Comparison of ENCODE assay signal across 12 cellular contexts in genomic region chr19:14552008-14552364, GRCh38. TPM values are rescaled to one million over a fixed set of nuclear protein-coding genes. Genes with fewer than 3 reads are reported as not detected.
DNase-seq lines count a peak whose midpoint lies in the region; ATAC-seq and TF ChIP-seq lines count a peak whose summit lies in the region.
"Not testable (repeated sequence)": the region's sequence is repeated elsewhere in the genome, so short reads cannot be mapped to it uniquely, and the experiment has no call there.
"Had no signal": no experiment of that assay in that cellular context is flagged by ENCODE, and none has a peak within 500 bp of the region (broad histone marks: within the 10 kb centered on the region; RNA-seq: fewer than 3 reads in every experiment).

No MANE protein-coding gene starts in this region.

- TF ChIP-seq POLR2A in adrenal gland (IDR thresholded peaks at IDR 0.05) = not testable (repeated sequence)

- H3K27me3 Mint-ChIP-seq in CD8-positive, alpha-beta memory T cell; T-helper 1 cell treated with Interleukin-12 subunit alpha and Interleukin-12 subunit beta and Interleukin-4 antibody, amounts not matched to agents 30 μg/mL and 1 μg/mL, for 36 hours (ENCODE audit: low read depth); activated T-cell treated with anti-CD3 and anti-CD28 coated beads, Interleukin-2, amount 50 U/mL, for 72 hours (ENCODE audit: low read depth); natural killer cell treated with Interleukin-12 subunit alpha and Interleukin-12 subunit beta and Interleukin-15 and Interleukin-18, amount 100 ng/mL, for 72 hours: not testable (repeated sequence)
- H3K27me3 Mint-ChIP-seq in immature natural killer cell (ENCODE audit: low read depth in 3 of 3) = peaks cover 0 to 11% (median 8%) of the 10 kb centered on the region in 3 donors

- H3K27ac Mint-ChIP-seq in CD8-positive, alpha-beta memory T cell = peak overlapping the region in 5 of 8 donors; percentile 70 to 94 (median 90)
- peak overlapping the region; percentile 70 for H3K27ac Mint-ChIP-seq in T-helper 1 cell treated with Interleukin-12 subunit alpha and Interleukin-12 subunit beta and Interleukin-4 antibody, amounts not matched to agents 30 μg/mL and 1 μg/mL, for 36 hours
- H3K27ac Mint-ChIP-seq in activated T-cell treated with anti-CD3 and anti-CD28 coated beads, Interleukin-2, amount 50 U/mL, for 72 hours = peak overlapping the region; percentile 92
- H3K27ac Mint-ChIP-seq in immature natural killer cell = peak overlapping the region; percentile 82 to 94 (median 90)
- H3K27ac Mint-ChIP-seq in natural killer cell treated with Interleukin-12 subunit alpha and Interleukin-12 subunit beta and Interleukin-15 and Interleukin-18, amount 100 ng/mL, for 72 hours = peak overlapping the region; percentile 49 to 91
- peak overlapping the region; percentile 90 for H3K27ac Mint-ChIP-seq in stimulated activated effector memory CD8-positive, alpha-beta T cell treated with anti-CD3 and anti-CD28 coated beads, Interleukin-12 subunit alpha, Interleukin-12 subunit beta, amount 100 ng/mL, for 72 hours

- POLR2A ChIA-PET in CD8-positive, alpha-beta memory T cell (lab: Charles Lee) = interaction anchor here (1.9 to 2.5 kb wide), 2 partner anchors 29 to 45 kb away, joined by 6 to 8 read pairs; no protein-coding TSS in a partner anchor

- intact Hi-C loops in adrenal gland (cut with DNase I) = not testable (repeated sequence)

- not testable (repeated sequence) for H3K27me3 ChIP-seq in CD8-positive, alpha-beta memory T cell (ENCODE audit: insufficient read depth, low read length, poor library complexity, severe bottlenecking); adrenal gland

- not testable (repeated sequence) for H3K9me3 Mint-ChIP-seq in CD8-positive, alpha-beta memory T cell; T-helper 1 cell treated with Interleukin-12 subunit alpha and Interleukin-12 subunit beta and Interleukin-4 antibody, amounts not matched to agents 30 μg/mL and 1 μg/mL, for 36 hours; activated T-cell treated with anti-CD3 and anti-CD28 coated beads, Interleukin-2, amount 50 U/mL, for 72 hours; immature natural killer cell; natural killer cell treated with Interleukin-12 subunit alpha and Interleukin-12 subunit beta and Interleukin-15 and Interleukin-18, amount 100 ng/mL, for 72 hours; stimulated activated effector memory CD8-positive, alpha-beta T cell treated with anti-CD3 and anti-CD28 coated beads, Interleukin-12 subunit alpha, Interleukin-12 subunit beta, amount 100 ng/mL, for 72 hours

- DNase-seq in CD8-positive, alpha-beta memory T cell; activated T-cell treated with anti-CD3 and anti-CD28 coated beads, Interleukin-2, amount 50 U/mL, for 72 hours; immature natural killer cell; natural killer cell treated with Interleukin-12 subunit alpha and Interleukin-12 subunit beta and Interleukin-15 and Interleukin-18, amount 100 ng/mL, for 72 hours (ENCODE audit: low spot score); stimulated activated effector memory CD8-positive, alpha-beta T cell treated with anti-CD3 and anti-CD28 coated beads, Interleukin-12 subunit alpha, Interleukin-12 subunit beta, amount 100 ng/mL, for 72 hours (ENCODE audit: low spot score in 2 of 2): not testable (repeated sequence)
- peak in 6 of 7 donors; percentile 56 to 78 (median 67) for DNase-seq in adrenal gland

- H3K4me1 Mint-ChIP-seq in CD8-positive, alpha-beta memory T cell = peaks cover 39 to 67% (median 44%) of the 10 kb centered on the region in 3 donors
- peaks cover 32% of the 10 kb centered on the region for H3K4me1 Mint-ChIP-seq in T-helper 1 cell treated with Interleukin-12 subunit alpha and Interleukin-12 subunit beta and Interleukin-4 antibody, amounts not matched to agents 30 μg/mL and 1 μg/mL, for 36 hours (ENCODE audit: low read depth)
- peaks cover 50% of the 10 kb centered on the region for H3K4me1 Mint-ChIP-seq in activated T-cell treated with anti-CD3 and anti-CD28 coated beads, Interleukin-2, amount 50 U/mL, for 72 hours (ENCODE audit: low read depth)
- peaks cover 45 to 49% of the 10 kb centered on the region in 2 donors for H3K4me1 Mint-ChIP-seq in immature natural killer cell
- peaks cover 34 to 37% of the 10 kb centered on the region in 2 donors for H3K4me1 Mint-ChIP-seq in natural killer cell treated with Interleukin-12 subunit alpha and Interleukin-12 subunit beta and Interleukin-15 and Interleukin-18, amount 100 ng/mL, for 72 hours (ENCODE audit: low read depth in 2 of 2)
- peaks cover 64% of the 10 kb centered on the region for H3K4me1 Mint-ChIP-seq in stimulated activated effector memory CD8-positive, alpha-beta T cell treated with anti-CD3 and anti-CD28 coated beads, Interleukin-12 subunit alpha, Interleukin-12 subunit beta, amount 100 ng/mL, for 72 hours

- H3K27ac ChIP-seq in CD8-positive, alpha-beta memory T cell (ENCODE audit: low read depth, low read length) = not testable (repeated sequence)
- H3K27ac ChIP-seq in adrenal gland = peak overlapping the region; percentile 46 to 82 (median 52)

- peaks cover 43% of the 10 kb centered on the region for H3K4me1 ChIP-seq in CD8-positive, alpha-beta memory T cell (ENCODE audit: insufficient read depth, low read length)
- peaks cover 24 to 51% of the 10 kb centered on the region in 2 donors for H3K4me1 ChIP-seq in adrenal gland (replicated peaks in 1 of 2)

- not testable (repeated sequence) for H3K36me3 ChIP-seq in CD8-positive, alpha-beta memory T cell (ENCODE audit: insufficient read depth, low read length); adrenal gland (replicated peaks in 1 of 2)

- H3K4me3 Mint-ChIP-seq in CD8-positive, alpha-beta memory T cell = peak overlapping the region in 3 of 7 donors; percentile 59 to 72 (median 70)
- not testable (repeated sequence) for H3K4me3 Mint-ChIP-seq in T-helper 1 cell treated with Interleukin-12 subunit alpha and Interleukin-12 subunit beta and Interleukin-4 antibody, amounts not matched to agents 30 μg/mL and 1 μg/mL, for 36 hours
- peak overlapping the region; percentile 57 to 59 for H3K4me3 Mint-ChIP-seq in activated T-cell treated with anti-CD3 and anti-CD28 coated beads, Interleukin-2, amount 50 U/mL, for 72 hours
- H3K4me3 Mint-ChIP-seq in immature natural killer cell = peak overlapping the region in 4 of 5 donors; percentile 14 to 68 (median 66)
- H3K4me3 Mint-ChIP-seq in natural killer cell treated with Interleukin-12 subunit alpha and Interleukin-12 subunit beta and Interleukin-15 and Interleukin-18, amount 100 ng/mL, for 72 hours = peak overlapping the region; percentile 25
- peak overlapping the region; percentile 44 for H3K4me3 Mint-ChIP-seq in stimulated activated effector memory CD8-positive, alpha-beta T cell treated with anti-CD3 and anti-CD28 coated beads, Interleukin-12 subunit alpha, Interleukin-12 subunit beta, amount 100 ng/mL, for 72 hours

- CTCF ChIA-PET in CD8-positive, alpha-beta memory T cell (lab: Charles Lee) = interaction anchor here (0.6 to 2.3 kb wide), 11 partner anchors 8 to 274 kb away, joined by 3 to 42 read pairs (median 3); no protein-coding TSS in a partner anchor

- WGBS in adrenal gland, 4 donors = 43 to 60% (median 46%) methylated on average over 8 of the region's 8 CpGs

- not testable (repeated sequence) for ATAC-seq in activated T-cell treated with anti-CD3 and anti-CD28 coated beads, Interleukin-2, amount 50 U/mL, for 72 hours (replicated peaks in 1 of 2); natural killer cell treated with Interleukin-12 subunit alpha and Interleukin-12 subunit beta and Interleukin-15 and Interleukin-18, amount 100 ng/mL, for 72 hours; stimulated activated effector memory CD8-positive, alpha-beta T cell treated with anti-CD3 and anti-CD28 coated beads, Interleukin-12 subunit alpha, Interleukin-12 subunit beta, amount 100 ng/mL, for 72 hours

- not testable (repeated sequence) for H3K9me3 ChIP-seq in CD8-positive, alpha-beta memory T cell (ENCODE audit: low read length); adrenal gland (replicated peaks in 1 of 3)

- H3K4me3 ChIP-seq in CD8-positive, alpha-beta memory T cell (ENCODE audit: low read length); adrenal gland: not testable (repeated sequence)

- H3K36me3 Mint-ChIP-seq in CD8-positive, alpha-beta memory T cell = peaks cover 0 to 36% (median 2%) of the 10 kb centered on the region in 3 donors
- not testable (repeated sequence) for H3K36me3 Mint-ChIP-seq in T-helper 1 cell treated with Interleukin-12 subunit alpha and Interleukin-12 subunit beta and Interleukin-4 antibody, amounts not matched to agents 30 μg/mL and 1 μg/mL, for 36 hours (ENCODE audit: low read depth); activated T-cell treated with anti-CD3 and anti-CD28 coated beads, Interleukin-2, amount 50 U/mL, for 72 hours (ENCODE audit: insufficient read depth in 2 of 2); natural killer cell treated with Interleukin-12 subunit alpha and Interleukin-12 subunit beta and Interleukin-15 and Interleukin-18, amount 100 ng/mL, for 72 hours
- H3K36me3 Mint-ChIP-seq in immature natural killer cell = peaks cover 4 to 11% (median 5%) of the 10 kb centered on the region in 3 donors
- H3K36me3 Mint-ChIP-seq in stimulated activated effector memory CD8-positive, alpha-beta T cell treated with anti-CD3 and anti-CD28 coated beads, Interleukin-12 subunit alpha, Interleukin-12 subunit beta, amount 100 ng/mL, for 72 hours = peaks cover 24% of the 10 kb centered on the region

- not testable (repeated sequence) for TF ChIP-seq CTCF in adrenal gland (IDR thresholded peaks at IDR 0.05)

RNA-seq across cellular contexts. Expression of gene NDUFB7, which starts 19.9 kb away (rescaled TPM):
- total RNA-seq in CD8-positive, alpha-beta memory T cell = 100 to 1,000 TPM; 123 to 126 TPM
- polyA plus RNA-seq in CD8-positive, alpha-beta memory T cell = 235 TPM
- total RNA-seq in activated T-cell treated with anti-CD3 and anti-CD28 coated beads, Interleukin-2, amount 50 U/mL, for 72 hours = 10 to 100 TPM; 78.5 to 87.0 TPM
- 100 to 1,000 TPM; 170 to 658 (median 300) TPM for total RNA-seq in adrenal gland
- polyA plus RNA-seq in adrenal gland = 100 to 1,000 TPM in 2 of 3 donors, 10 to 100 TPM in 1; 19.1 to 848 (median 637) TPM
- polyA plus RNA-seq in immature natural killer cell = 100 to 1,000 TPM; 400 to 782 (median 502) TPM
- 100 to 1,000 TPM; 109 to 167 TPM for total RNA-seq in natural killer cell treated with Interleukin-12 subunit alpha and Interleukin-12 subunit beta and Interleukin-15 and Interleukin-18, amount 100 ng/mL, for 72 hours

RNA-seq across cellular contexts. Expression of gene TECR, which starts 22.6 kb away (rescaled TPM):
- 100 to 1,000 TPM; 114 to 123 TPM for total RNA-seq in CD8-positive, alpha-beta memory T cell
- 268 TPM for polyA plus RNA-seq in CD8-positive, alpha-beta memory T cell
- 100 to 1,000 TPM; 105 to 106 TPM for total RNA-seq in activated T-cell treated with anti-CD3 and anti-CD28 coated beads, Interleukin-2, amount 50 U/mL, for 72 hours
- 100 to 1,000 TPM; 142 to 282 (median 212) TPM for total RNA-seq in adrenal gland
- polyA plus RNA-seq in adrenal gland (100 to 1,000 TPM; 212 to 610 (median 550) TPM), immature natural killer cell (100 to 1,000 TPM; 203 to 317 (median 289) TPM)
- total RNA-seq in natural killer cell treated with Interleukin-12 subunit alpha and Interleukin-12 subunit beta and Interleukin-15 and Interleukin-18, amount 100 ng/mL, for 72 hours = 100 to 1,000 TPM in 1 of 2 donors, 10 to 100 TPM in 1; 74.0 to 110 TPM

RNA-seq across cellular contexts. Expression of gene CLEC17A, which starts 30.9 kb away (rescaled TPM):
- 1 to 10 TPM in 1 of 2 experiments, under 1 TPM in 1; 0.72 to 1.5 TPM for total RNA-seq in CD8-positive, alpha-beta memory T cell
- polyA plus RNA-seq in CD8-positive, alpha-beta memory T cell = not detected
- total RNA-seq in activated T-cell treated with anti-CD3 and anti-CD28 coated beads, Interleukin-2, amount 50 U/mL, for 72 hours = under 1 TPM; 0.29 to 0.46 TPM
- not detected for total RNA-seq in adrenal gland
- polyA plus RNA-seq in adrenal gland = under 1 TPM in 2 of 3 donors, not detected in 1; 0.03 to 0.16 TPM
- polyA plus RNA-seq in immature natural killer cell = under 1 TPM in 1 of 3 donors, not detected in 2; 0.62 TPM
- under 1 TPM in 1 of 2 donors, not detected in 1; 0.28 TPM for total RNA-seq in natural killer cell treated with Interleukin-12 subunit alpha and Interleukin-12 subunit beta and Interleukin-15 and Interleukin-18, amount 100 ng/mL, for 72 hours
- total RNA-seq: endodermal cell, esophagus muscularis mucosa, foreskin keratinocyte, lower lobe of right lung had no signal
- polyA plus RNA-seq: foreskin keratinocyte, heart left ventricle had no signal

RNA-seq across cellular contexts. Expression of gene DNAJB1, which starts 33.8 kb away (rescaled TPM):
- total RNA-seq in CD8-positive, alpha-beta memory T cell = 100 to 1,000 TPM in 1 of 2 experiments, 10 to 100 TPM in 1; 98.6 to 103 TPM
- 385 TPM for polyA plus RNA-seq in CD8-positive, alpha-beta memory T cell
- total RNA-seq in activated T-cell treated with anti-CD3 and anti-CD28 coated beads, Interleukin-2, amount 50 U/mL, for 72 hours = 10 to 100 TPM; 62.5 to 64.1 TPM
- 100 to 1,000 TPM in 6 of 8 donors, 10 to 100 TPM in 2; 86.9 to 208 (median 123) TPM for total RNA-seq in adrenal gland
- 100 to 1,000 TPM in 1 of 3 donors, 10 to 100 TPM in 2; 42.5 to 192 (median 45.5) TPM for polyA plus RNA-seq in adrenal gland
- 100 to 1,000 TPM; 116 to 164 (median 120) TPM for polyA plus RNA-seq in immature natural killer cell
- total RNA-seq in natural killer cell treated with Interleukin-12 subunit alpha and Interleukin-12 subunit beta and Interleukin-15 and Interleukin-18, amount 100 ng/mL, for 72 hours = 10 to 100 TPM; 65.3 to 68.8 TPM

RNA-seq across cellular contexts. Expression of gene GIPC1, which starts 56.1 kb away (rescaled TPM):
- 10 to 100 TPM; 32.7 to 36.7 TPM for total RNA-seq in CD8-positive, alpha-beta memory T cell
- 43.4 TPM for polyA plus RNA-seq in CD8-positive, alpha-beta memory T cell
- 10 to 100 TPM; 24.1 to 28.6 TPM for total RNA-seq in activated T-cell treated with anti-CD3 and anti-CD28 coated beads, Interleukin-2, amount 50 U/mL, for 72 hours
- total RNA-seq in adrenal gland = 10 to 100 TPM; 52.2 to 69.9 (median 61.2) TPM
- polyA plus RNA-seq in adrenal gland (10 to 100 TPM; 26.6 to 85.7 (median 74.3) TPM), immature natural killer cell (10 to 100 TPM; 42.0 to 49.0 (median 47.0) TPM)
- total RNA-seq in natural killer cell treated with Interleukin-12 subunit alpha and Interleukin-12 subunit beta and Interleukin-15 and Interleukin-18, amount 100 ng/mL, for 72 hours = 10 to 100 TPM; 29.9 to 31.7 TPM
